Comparison of ENCODE assay signal across 13 cellular contexts in genomic region chr15:49134683-49135341, GRCh38. TPM values are rescaled to one million over a fixed set of nuclear protein-coding genes. Genes with fewer than 3 reads are reported as not detected.
DNase-seq lines count a peak whose midpoint lies in the region; ATAC-seq and FAIRE-seq lines count a peak whose summit lies in the region.
"Had no signal": no experiment of that assay in that cellular context is flagged by ENCODE, and none has a peak within 500 bp of the region (broad histone marks: within the 10 kb centered on the region; RNA-seq: fewer than 3 reads in every experiment).

No MANE protein-coding gene starts in this region.

- H3K27me3 ChIP-seq in BLaER1 treated with 17β-estradiol and CSF1 and Interleukin-3, amounts not matched to agents 10 nM and 100 nM, result no peaks in the 10 kb centered on the region

- DNase-seq in RCC 7860 (ENCODE audit: low spot score), result peak; percentile 14
- peak; percentile 41 for DNase-seq in foreskin melanocyte
- DNase-seq in germinal center (ENCODE audit: low spot score), result no peak
- no peak for DNase-seq in activated T-helper 1 cell treated with anti-CD3 and anti-CD28 coated beads, Interleukin-12 subunit alpha, Interleukin-12 subunit beta, Interleukin-2, Interleukin-4 antibody, amounts not matched to agents 30 ng/mL and 10 ng/mL and 1 ng/mL, durations not matched to agents 14 hours and 24 hours and 36 hours (ENCODE audit: low spot score)
- DNase-seq: COR-L47; NCI-H1436; stimulated activated CD4-positive, alpha-beta T cell treated with anti-CD3 and anti-CD28 coated beads, Interleukin-12 subunit alpha, Interleukin-12 subunit beta, amount 100 ng/mL, for 4 hours had no signal

- H3K4me1 Mint-ChIP-seq in activated T-helper 1 cell treated with anti-CD3 and anti-CD28 coated beads, Interleukin-12 subunit alpha, Interleukin-12 subunit beta, Interleukin-2, Interleukin-4 antibody, amounts not matched to agents 30 ng/mL and 10 ng/mL and 1 ng/mL, durations not matched to agents 14 hours and 24 hours and 36 hours (ENCODE audit: low read depth), result peaks cover 26% of the 10 kb centered on the region
- H3K4me1 Mint-ChIP-seq: neural crest cell had no signal

- H3K27ac ChIP-seq in BLaER1 treated with 17β-estradiol and CSF1 and Interleukin-3, amounts not matched to agents 10 nM and 100 nM, result peak overlapping the region in 3 of 11 experiments; percentile 5 to 40 (median 7); a peak in 3 of 22 replicates

- FAIRE-seq in RCC 7860 (lab: Jason Lieb, UNC), result no peak

- H3K9me3 Mint-ChIP-seq in activated T-helper 1 cell treated with anti-CD3 and anti-CD28 coated beads, Interleukin-12 subunit alpha, Interleukin-12 subunit beta, Interleukin-2, Interleukin-4 antibody, amounts not matched to agents 30 ng/mL and 10 ng/mL and 1 ng/mL, durations not matched to agents 14 hours and 24 hours and 36 hours, result no peaks in the 10 kb centered on the region
- H3K9me3 Mint-ChIP-seq: neural crest cell had no signal

- H3K4me2 ChIP-seq in BLaER1 treated with 17β-estradiol and CSF1 and Interleukin-3, amounts not matched to agents 10 nM and 100 nM, result peak overlapping the region; percentile 2 to 70 (median 47); a peak in 19 of 22 replicates

- peaks cover 0 to 38% (median 14%) of the 10 kb centered on the region in 11 experiments; a peak in 14 of 22 replicates for H4K20me1 ChIP-seq in BLaER1 treated with 17β-estradiol and CSF1 and Interleukin-3, amounts not matched to agents 10 nM and 100 nM

- H3K36me3 ChIP-seq in BLaER1 treated with 17β-estradiol and CSF1 and Interleukin-3, amounts not matched to agents 10 nM and 100 nM, result peaks cover 85 to 100% (median 99%) of the 10 kb centered on the region in 11 experiments

- intact Hi-C loops in activated T-helper 1 cell treated with anti-CD3 and anti-CD28 coated beads, Interleukin-12 subunit alpha, Interleukin-12 subunit beta, Interleukin-2, Interleukin-4 antibody, amounts not matched to agents 30 ng/mL and 10 ng/mL and 1 ng/mL, durations not matched to agents 14 hours and 24 hours and 36 hours (cut with micrococcal nuclease), result no loop called here

- no peaks in the 10 kb centered on the region for H3K27me3 Mint-ChIP-seq in activated T-helper 1 cell treated with anti-CD3 and anti-CD28 coated beads, Interleukin-12 subunit alpha, Interleukin-12 subunit beta, Interleukin-2, Interleukin-4 antibody, amounts not matched to agents 30 ng/mL and 10 ng/mL and 1 ng/mL, durations not matched to agents 14 hours and 24 hours and 36 hours (ENCODE audit: insufficient read depth)

- H3K4me3 ChIP-seq in BLaER1 treated with 17β-estradiol and CSF1 and Interleukin-3, amounts not matched to agents 10 nM and 100 nM, result no peak overlapping the region

- peaks cover 15 to 24% (median 19%) of the 10 kb centered on the region in 10 experiments for H3K4me1 ChIP-seq in BLaER1 treated with 17β-estradiol and CSF1 and Interleukin-3, amounts not matched to agents 10 nM and 100 nM

- H3K9me3 ChIP-seq in BLaER1 treated with 17β-estradiol and CSF1 and Interleukin-3, amounts not matched to agents 10 nM and 100 nM (replicated peaks in 1 of 11), result no peaks in the 10 kb centered on the region

- H3K9ac ChIP-seq in BLaER1 treated with 17β-estradiol and CSF1 and Interleukin-3, amounts not matched to agents 10 nM and 100 nM, result peak overlapping the region in 3 of 11 experiments; percentile 15 to 28 (median 23); a peak in 1 of 22 replicates

- peak; percentile 50 for ATAC-seq in GM19438 (IDR thresholded peaks at IDR 0.05; ENCODE audit: low read depth, unreplicated experiment)
- no peak for ATAC-seq in HG02588 (IDR thresholded peaks at IDR 0.05; ENCODE audit: unreplicated experiment)
- ATAC-seq in HG02763 (IDR thresholded peaks at IDR 0.05; ENCODE audit: unreplicated experiment), result no peak
- ATAC-seq: esophagus mucosa had no signal

- no peak overlapping the region for H3K27ac Mint-ChIP-seq in activated T-helper 1 cell treated with anti-CD3 and anti-CD28 coated beads, Interleukin-12 subunit alpha, Interleukin-12 subunit beta, Interleukin-2, Interleukin-4 antibody, amounts not matched to agents 30 ng/mL and 10 ng/mL and 1 ng/mL, durations not matched to agents 14 hours and 24 hours and 36 hours

- H3K36me3 Mint-ChIP-seq in activated T-helper 1 cell treated with anti-CD3 and anti-CD28 coated beads, Interleukin-12 subunit alpha, Interleukin-12 subunit beta, Interleukin-2, Interleukin-4 antibody, amounts not matched to agents 30 ng/mL and 10 ng/mL and 1 ng/mL, durations not matched to agents 14 hours and 24 hours and 36 hours (ENCODE audit: low read depth), result peaks cover 38% of the 10 kb centered on the region

- H3K4me3 Mint-ChIP-seq in activated T-helper 1 cell treated with anti-CD3 and anti-CD28 coated beads, Interleukin-12 subunit alpha, Interleukin-12 subunit beta, Interleukin-2, Interleukin-4 antibody, amounts not matched to agents 30 ng/mL and 10 ng/mL and 1 ng/mL, durations not matched to agents 14 hours and 24 hours and 36 hours, result no peak overlapping the region
- H3K4me3 Mint-ChIP-seq: neural crest cell had no signal

RNA-seq across cellular contexts. Expression of gene COPS2, which starts 20.6 kb away (rescaled TPM):
- total RNA-seq in activated T-helper 1 cell treated with anti-CD3 and anti-CD28 coated beads, Interleukin-12 subunit alpha, Interleukin-12 subunit beta, Interleukin-2, Interleukin-4 antibody, amounts not matched to agents 30 ng/mL and 10 ng/mL and 1 ng/mL, durations not matched to agents 14 hours and 24 hours and 36 hours, result 99.7 and 105 TPM in 2 replicates

RNA-seq across cellular contexts. Expression of gene GALK2, which starts 35.2 kb away (rescaled TPM):
- 22.3 and 23.5 TPM in 2 replicates for total RNA-seq in activated T-helper 1 cell treated with anti-CD3 and anti-CD28 coated beads, Interleukin-12 subunit alpha, Interleukin-12 subunit beta, Interleukin-2, Interleukin-4 antibody, amounts not matched to agents 30 ng/mL and 10 ng/mL and 1 ng/mL, durations not matched to agents 14 hours and 24 hours and 36 hours

Comparison
In these comparisons a context has a peak if more than half of its experiments do, and no peak if none do; other contexts are left out.
1. DNase-seq: peak in RCC 7860 (single experiment) and foreskin melanocyte (single experiment); none in germinal center (single experiment) and activated T-helper 1 cell treated with anti-CD3 and anti-CD28 coated beads, Interleukin-12 subunit alpha, Interleukin-12 subunit beta, Interleukin-2, Interleukin-4 antibody, amounts not matched to agents 30 ng/mL and 10 ng/mL and 1 ng/mL, durations not matched to agents 14 hours and 24 hours and 36 hours (single experiment).